Comparison of ENCODE assay signal across 29 cellular contexts in the genomic region with DNA sequence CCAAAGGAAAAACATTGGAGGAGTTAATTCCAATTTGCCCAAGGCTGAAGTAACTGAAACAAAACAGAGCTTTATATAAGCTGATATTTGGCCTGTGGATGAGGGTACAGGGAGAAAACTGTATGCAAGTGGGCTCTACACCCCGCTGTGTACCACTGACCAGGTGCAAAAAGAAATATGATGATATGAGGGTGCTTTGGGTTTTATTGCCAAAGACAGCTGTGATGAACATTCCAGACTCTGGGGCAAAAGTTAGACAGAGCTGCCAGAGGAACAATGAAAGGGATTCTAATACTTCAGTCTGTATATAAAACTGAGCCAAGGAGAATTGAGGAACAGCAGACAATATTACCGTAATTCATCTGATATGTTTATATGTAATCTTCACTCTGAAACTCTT.
"Had no signal": no experiment of that assay in that cellular context is flagged by ENCODE, and none has a peak within 500 bp of the region (broad histone marks: within the 10 kb centered on the region; RNA-seq: fewer than 3 reads in every experiment).

No MANE protein-coding gene starts in this region.

- H3K27ac Mint-ChIP-seq: naive B cell; naive thymus-derived CD8-positive, alpha-beta T cell; natural killer cell treated with Interleukin-12 subunit alpha and Interleukin-12 subunit beta and Interleukin-15 and Interleukin-18, amount 100 ng/mL, for 72 hours; neural progenitor cell; stimulated activated memory B cell treated with anti-CD40 and anti-IgM and Interleukin-4, amounts not matched to agents 10 μg/mL and 1 μg/mL and 100 μg/mL, for 72 hours; stimulated activated naive CD8-positive, alpha-beta T cell treated with anti-CD3 and anti-CD28 coated beads, Interleukin-15, amount 100 ng/mL, for 72 hours had no signal

- H3K9me3 Mint-ChIP-seq: natural killer cell treated with Interleukin-12 subunit alpha and Interleukin-12 subunit beta and Interleukin-15 and Interleukin-18, amount 100 ng/mL, for 72 hours; stimulated activated memory B cell treated with anti-CD40 and anti-IgM and Interleukin-4, amounts not matched to agents 10 μg/mL and 1 μg/mL and 100 μg/mL, for 72 hours; stimulated activated naive CD8-positive, alpha-beta T cell treated with anti-CD3 and anti-CD28 coated beads, Interleukin-15, amount 100 ng/mL, for 72 hours had no signal

- ATAC-seq: naive thymus-derived CD8-positive, alpha-beta T cell; natural killer cell treated with Interleukin-12 subunit alpha and Interleukin-12 subunit beta and Interleukin-15 and Interleukin-18, amount 100 ng/mL, for 72 hours; right cardiac atrium; stimulated activated memory B cell treated with anti-CD40 and anti-IgM and Interleukin-4, amounts not matched to agents 10 μg/mL and 1 μg/mL and 100 μg/mL, for 72 hours; stimulated activated naive CD8-positive, alpha-beta T cell treated with anti-CD3 and anti-CD28 coated beads, Interleukin-15, amount 100 ng/mL, for 72 hours; stimulated activated naive CD8-positive, alpha-beta T cell treated with anti-CD3 and anti-CD28 coated beads, Interleukin-15, Interleukin-2, amounts not matched to agents 100 U/mL and 50 U/mL, for 24 hours had no signal

- H3K27me3 ChIP-seq: ovary, right lobe of liver, sigmoid colon, suprapubic skin, testis, tibial nerve, upper lobe of left lung, vagina had no signal

- H3K27ac ChIP-seq: neural progenitor cell, ovary, prostate gland, right lobe of liver, skin epidermis, spleen, suprapubic skin, testis, tibial nerve, upper lobe of left lung, vagina had no signal

- DNase-seq: naive B cell; naive thymus-derived CD8-positive, alpha-beta T cell; occipital lobe; ovary; right cardiac atrium; right lobe of liver; sigmoid colon; spleen; stimulated activated CD4-positive, alpha-beta T cell treated with anti-CD3 and anti-CD28 coated beads, Interleukin-12 subunit alpha, Interleukin-12 subunit beta, amount 100 ng/mL, for 4 hours; stimulated activated CD4-positive, alpha-beta T cell treated with anti-CD3 and anti-CD28 coated beads, Interleukin-1b, Interleukin-23, amount 100 ng/mL, for 48 hours; stimulated activated CD4-positive, alpha-beta T cell treated with anti-CD3 and anti-CD28 coated beads, Interleukin-4, amount 100 ng/mL, for 1 hour; stimulated activated CD4-positive, alpha-beta T cell treated with anti-CD3 and anti-CD28 coated beads, Interleukin-4, amount 100 ng/mL, for 4 hours; stimulated activated CD8-positive, alpha-beta memory T cell treated with anti-CD3 and anti-CD28 coated beads, Interleukin-4, amount 100 ng/mL, for 48 hours; stimulated activated naive CD4-positive, alpha-beta T cell; stimulated activated naive CD8-positive, alpha-beta T cell treated with anti-CD3 and anti-CD28 coated beads, Interleukin-15, amount 100 ng/mL, for 72 hours; stimulated activated naive CD8-positive, alpha-beta T cell treated with anti-CD3 and anti-CD28 coated beads, Interleukin-15, Interleukin-2, amounts not matched to agents 100 U/mL and 50 U/mL, for 24 hours; substantia nigra; testis; trophoblast cell; upper lobe of left lung had no signal

- H3K36me3 Mint-ChIP-seq: naive B cell; naive thymus-derived CD8-positive, alpha-beta T cell; natural killer cell treated with Interleukin-12 subunit alpha and Interleukin-12 subunit beta and Interleukin-15 and Interleukin-18, amount 100 ng/mL, for 72 hours; stimulated activated memory B cell treated with anti-CD40 and anti-IgM and Interleukin-4, amounts not matched to agents 10 μg/mL and 1 μg/mL and 100 μg/mL, for 72 hours had no signal

- H3K4me1 ChIP-seq: neural progenitor cell, prostate gland, right lobe of liver, spleen, suprapubic skin, upper lobe of left lung, vagina had no signal

- H3K4me3 Mint-ChIP-seq: naive B cell; naive thymus-derived CD8-positive, alpha-beta T cell; natural killer cell treated with Interleukin-12 subunit alpha and Interleukin-12 subunit beta and Interleukin-15 and Interleukin-18, amount 100 ng/mL, for 72 hours; neural progenitor cell; stimulated activated memory B cell treated with anti-CD40 and anti-IgM and Interleukin-4, amounts not matched to agents 10 μg/mL and 1 μg/mL and 100 μg/mL, for 72 hours; stimulated activated naive CD8-positive, alpha-beta T cell treated with anti-CD3 and anti-CD28 coated beads, Interleukin-15, amount 100 ng/mL, for 72 hours had no signal

- H3K9me3 ChIP-seq: ovary, prostate gland, right lobe of liver, sigmoid colon, spleen, suprapubic skin, testis, tibial nerve, upper lobe of left lung, vagina had no signal

- H3K36me3 ChIP-seq: neural progenitor cell, ovary, prostate gland, right lobe of liver, sigmoid colon, spleen, suprapubic skin, tibial nerve, upper lobe of left lung, vagina had no signal

- H3K4me1 Mint-ChIP-seq: naive B cell; naive thymus-derived CD8-positive, alpha-beta T cell; neural progenitor cell; stimulated activated memory B cell treated with anti-CD40 and anti-IgM and Interleukin-4, amounts not matched to agents 10 μg/mL and 1 μg/mL and 100 μg/mL, for 72 hours; stimulated activated naive CD8-positive, alpha-beta T cell treated with anti-CD3 and anti-CD28 coated beads, Interleukin-15, amount 100 ng/mL, for 72 hours had no signal

- H3K4me2 ChIP-seq: neural progenitor cell, smooth muscle cell had no signal

- H2AFZ ChIP-seq: neural progenitor cell had no signal

- H3K9ac ChIP-seq: neural progenitor cell had no signal

- H3K27me3 Mint-ChIP-seq: naive thymus-derived CD8-positive, alpha-beta T cell; stimulated activated memory B cell treated with anti-CD40 and anti-IgM and Interleukin-4, amounts not matched to agents 10 μg/mL and 1 μg/mL and 100 μg/mL, for 72 hours; stimulated activated naive CD8-positive, alpha-beta T cell treated with anti-CD3 and anti-CD28 coated beads, Interleukin-15, amount 100 ng/mL, for 72 hours had no signal

- H3K4me3 ChIP-seq: neural progenitor cell, ovary, prostate gland, right lobe of liver, sigmoid colon, skin epidermis, smooth muscle cell, spleen, suprapubic skin, testis, tibial nerve, upper lobe of left lung, vagina had no signal
